ENCODE assay signal across 11 cellular contexts in the genomic region with DNA sequence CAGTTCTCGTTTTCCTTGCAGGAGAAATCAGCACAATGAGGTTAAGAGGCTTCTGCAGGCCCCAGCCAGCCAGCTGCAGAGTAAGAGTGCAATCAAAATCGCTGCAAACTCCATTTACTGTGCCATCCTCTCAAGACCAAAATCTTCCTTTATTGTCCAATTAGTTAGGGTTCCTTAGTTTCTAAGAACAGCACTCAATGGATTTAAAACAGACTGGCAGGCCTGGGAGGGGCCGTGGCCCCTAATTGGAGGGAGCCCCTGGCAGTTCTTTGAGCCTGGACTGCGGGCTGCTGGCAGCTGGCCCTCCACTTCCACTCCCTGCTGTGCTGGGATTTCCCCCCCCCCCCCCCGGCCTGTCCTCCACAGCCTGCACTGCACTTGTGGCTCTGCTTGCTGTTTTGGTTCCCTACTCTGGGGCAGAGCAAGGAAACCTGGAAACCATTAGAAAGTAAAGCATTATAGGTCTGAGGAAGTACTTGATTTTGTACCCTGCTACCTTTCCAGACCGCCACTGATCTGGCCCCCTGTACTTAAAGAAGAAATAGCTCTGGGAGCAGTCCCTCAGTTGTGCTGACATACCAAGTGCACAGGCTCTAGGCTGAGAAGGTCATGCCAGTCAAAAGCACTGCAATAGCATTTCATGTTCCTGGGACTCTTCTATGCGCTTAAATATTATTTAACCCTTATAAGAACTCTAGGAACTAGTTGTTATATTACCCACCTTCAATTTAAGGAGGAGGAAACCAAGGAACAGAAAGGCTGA.
DNase-seq lines count a peak whose midpoint lies in the region; ATAC-seq and TF ChIP-seq lines count a peak whose summit lies in the region.
"Had no signal": no experiment of that assay in that cellular context is flagged by ENCODE, and none has a peak within 500 bp of the region (broad histone marks: within the 10 kb centered on the region; RNA-seq: fewer than 3 reads in every experiment).

No MANE protein-coding gene starts in this region.

- POLR2A ChIA-PET in CD4-positive, alpha-beta memory T cell (lab: Charles Lee; ENCODE audit: partially characterized antibody): no interaction called here

- peak overlapping the region in 4 of 5 experiments; percentile 0 to 85 (median 24) for H3K27ac Mint-ChIP-seq in brain
- H3K27ac Mint-ChIP-seq in CD4-positive, alpha-beta memory T cell: no peak overlapping the region

- H3K36me3 ChIP-seq in mucosa of descending colon (ENCODE audit: low read depth): no peaks in the 10 kb centered on the region
- H3K36me3 ChIP-seq in CD4-positive, alpha-beta memory T cell (ENCODE audit: insufficient read depth, low read length): no peaks in the 10 kb centered on the region

- peak; percentile 22 for ATAC-seq in mucosa of descending colon
- ATAC-seq in GM18867 (IDR thresholded peaks at IDR 0.05; ENCODE audit: unreplicated experiment): no peak
- no peak for ATAC-seq in HG02623 (IDR thresholded peaks at IDR 0.05; ENCODE audit: unreplicated experiment)
- no peak for ATAC-seq in GM21825 (IDR thresholded peaks at IDR 0.05; ENCODE audit: unreplicated experiment)

- DNase-seq in DMS79 treated with DMSO at 0.1 percent for 48 hours (lab: John Stamatoyannopoulos, UW) (peak; percentile 92), NCI-H146 (lab: John Stamatoyannopoulos, UW) (peak; percentile 55), mucosa of descending colon (no peak)
- DNase-seq in CD4-positive, alpha-beta memory T cell: no peak
- DNase-seq: activated naive CD4-positive, alpha-beta T cell; stimulated activated CD4-positive, alpha-beta T cell treated with anti-CD3 and anti-CD28 coated beads, Interleukin-15, amount 100 ng/mL, for 24 hours had no signal

- peak overlapping the region in 1 of 5 experiments; percentile 19 for H3K4me3 Mint-ChIP-seq in brain
- H3K4me3 Mint-ChIP-seq in CD4-positive, alpha-beta memory T cell: no peak overlapping the region

- no peaks in the 10 kb centered on the region for H3K4me1 ChIP-seq in mucosa of descending colon (ENCODE audit: low read depth)
- H3K4me1 ChIP-seq in CD4-positive, alpha-beta memory T cell (ENCODE audit: insufficient read depth, low read length): no peaks in the 10 kb centered on the region

- intact Hi-C loops in mucosa of descending colon (cut with DNase I, micrococcal nuclease): no loop called here
- intact Hi-C loops in CD4-positive, alpha-beta memory T cell (cut with micrococcal nuclease): no loop called here

- CTCF ChIA-PET in CD4-positive, alpha-beta memory T cell (lab: Charles Lee; ENCODE audit: partially characterized antibody): no interaction called here

- H3K27me3 Mint-ChIP-seq in brain: peaks cover 8% of the 10 kb centered on the region
- peaks cover 2 to 3% of the 10 kb centered on the region in 2 donors for H3K27me3 Mint-ChIP-seq in CD4-positive, alpha-beta memory T cell

- H3K9me3 ChIP-seq in mucosa of descending colon: no peaks in the 10 kb centered on the region
- H3K9me3 ChIP-seq in CD4-positive, alpha-beta memory T cell (ENCODE audit: control insufficient read depth in 1 of 2, low read length in 2 of 2): no peaks in the 10 kb centered on the region

- H3K36me3 Mint-ChIP-seq in brain: peaks cover 3% of the 10 kb centered on the region
- no peaks in the 10 kb centered on the region for H3K36me3 Mint-ChIP-seq in CD4-positive, alpha-beta memory T cell

- TF ChIP-seq CTCF in brain (conservative IDR thresholded peaks at IDR 0.05): no peak
- TF ChIP-seq CTCF in mucosa of descending colon (IDR thresholded peaks at IDR 0.05): no peak

- no peak overlapping the region for H3K27ac ChIP-seq in CD4-positive, alpha-beta memory T cell (ENCODE audit: low read depth, low read length)
- H3K27ac ChIP-seq: VCaP had no signal

- peaks cover 44% of the 10 kb centered on the region for H3K4me1 Mint-ChIP-seq in brain
- H3K4me1 Mint-ChIP-seq in CD4-positive, alpha-beta memory T cell: no peaks in the 10 kb centered on the region

- no peak overlapping the region for H3K4me3 ChIP-seq in mucosa of descending colon
- no peak overlapping the region for H3K4me3 ChIP-seq in CD4-positive, alpha-beta memory T cell (ENCODE audit: low read length in 2 of 2)

- no peaks in the 10 kb centered on the region for H3K27me3 ChIP-seq in CD4-positive, alpha-beta memory T cell (ENCODE audit: insufficient read depth, low read length)

- H3K9me3 Mint-ChIP-seq in brain: peaks cover 0 to 4% (median 0%) of the 10 kb centered on the region in 5 experiments
- no peaks in the 10 kb centered on the region for H3K9me3 Mint-ChIP-seq in CD4-positive, alpha-beta memory T cell

Comparison
In these comparisons a context has a peak if more than half of its experiments do, and no peak if none do; other contexts are left out.
1. DNase-seq: peak in DMS79 treated with DMSO at 0.1 percent for 48 hours (single experiment) and NCI-H146 (single experiment); none in mucosa of descending colon (0 of 3) and CD4-positive, alpha-beta memory T cell (0 of 5).
2. H3K27ac Mint-ChIP-seq: peak in brain (4 of 5); none in CD4-positive, alpha-beta memory T cell (0 of 7).